ENCODE assay signal across 18 cellular contexts in genomic region chr11:132920391-132921095, GRCh38.
A peak's percentile ranks its signal among the peaks of the same experiment; 100 is the strongest.
DNase-seq lines count a peak whose midpoint lies in the region; ATAC-seq and TF ChIP-seq lines count a peak whose summit lies in the region.
"Had no signal": no experiment of that assay in that cellular context is flagged by ENCODE, and none has a peak within 500 bp of the region (broad histone marks: within the 10 kb centered on the region; RNA-seq: fewer than 3 reads in every experiment).

No MANE protein-coding gene starts in this region.

- H3K4me2 ChIP-seq in BLaER1: peak overlapping the region; percentile 25
- H3K4me2 ChIP-seq: A549 had no signal

- H3K27me3 Mint-ChIP-seq in nephron progenitor cell (ENCODE audit: low read depth, poor library complexity) (peaks cover 11% of the 10 kb centered on the region), T-helper 17 cell (peaks cover 22% of the 10 kb centered on the region)
- H3K27me3 Mint-ChIP-seq: CD4-positive, alpha-beta memory T cell had no signal

- no peak for ATAC-seq in T-helper 17 cell
- ATAC-seq: A549, HepG2 had no signal

- H3K4me3 ChIP-seq in BLaER1: no peak overlapping the region
- H3K4me3 ChIP-seq in WERI-Rb-1 (ENCODE audit: low read depth, low read length): no peak overlapping the region
- H3K4me3 ChIP-seq: A549, HAP-1 had no signal

- DNase-seq in WERI-Rb-1 (peak; percentile 61), islet precursor cell (peak; percentile 41), nephron progenitor cell (peak; percentile 5), T-helper 17 cell (no peak), mucosa of gallbladder (ENCODE audit: low spot score) (no peak)
- DNase-seq in activated effector memory CD4-positive, alpha-beta T cell treated with anti-CD3 and anti-CD28 coated beads, Interleukin-2, amount 50 U/mL, for 16 hours: no peak
- no peak for DNase-seq in activated CD8-positive, alpha-beta memory T cell treated with anti-CD3 and anti-CD28 coated beads, Interleukin-2, amount 50 U/mL, for 4 hours
- DNase-seq: AML-193; CD4-positive, alpha-beta memory T cell; DMS153; DMS79; GF-D8 had no signal

- H3K4me1 ChIP-seq in BLaER1: peaks cover 4% of the 10 kb centered on the region
- H3K4me1 ChIP-seq: A549, HAP-1 had no signal

- H3K9me3 ChIP-seq in BLaER1: no peaks in the 10 kb centered on the region
- H3K9me3 ChIP-seq in WERI-Rb-1 (ENCODE audit: severe bottlenecking): no peaks in the 10 kb centered on the region
- no peaks in the 10 kb centered on the region for H3K9me3 ChIP-seq in T-helper 17 cell (ENCODE audit: control insufficient read depth, low read length, poor library complexity, severe bottlenecking)
- H3K9me3 ChIP-seq: A549, HAP-1 had no signal

- TF ChIP-seq CTCF in WERI-Rb-1 (IDR thresholded peaks at IDR 0.05; ENCODE audit: low read depth, low read length) (no peak), nephron progenitor cell (IDR thresholded peaks at IDR 0.05) (no peak)

- H3K36me3 Mint-ChIP-seq in nephron progenitor cell (ENCODE audit: low read depth) (no peaks in the 10 kb centered on the region), T-helper 17 cell (ENCODE audit: low read depth) (no peaks in the 10 kb centered on the region)
- H3K36me3 Mint-ChIP-seq: CD14-positive monocyte; CD4-positive, alpha-beta memory T cell had no signal

- H3K4me3 Mint-ChIP-seq in nephron progenitor cell: no peak overlapping the region
- no peak overlapping the region for H3K4me3 Mint-ChIP-seq in T-helper 17 cell
- H3K4me3 Mint-ChIP-seq: CD14-positive monocyte; CD4-positive, alpha-beta memory T cell had no signal

- H3K4me1 Mint-ChIP-seq in nephron progenitor cell: peaks cover 26% of the 10 kb centered on the region
- no peaks in the 10 kb centered on the region for H3K4me1 Mint-ChIP-seq in T-helper 17 cell
- H3K4me1 Mint-ChIP-seq: CD14-positive monocyte; CD4-positive, alpha-beta memory T cell had no signal

- no peak overlapping the region for H3K27ac ChIP-seq in BLaER1
- no peak overlapping the region for H3K27ac ChIP-seq in WERI-Rb-1
- H3K27ac ChIP-seq: 22Rv1, A549 had no signal

- H3K27me3 ChIP-seq in BLaER1 (no peaks in the 10 kb centered on the region), WERI-Rb-1 (ENCODE audit: insufficient read depth, low read depth, severe bottlenecking) (no peaks in the 10 kb centered on the region)

- no peaks in the 10 kb centered on the region for H4K20me1 ChIP-seq in BLaER1

- peak overlapping the region; percentile 67 for H3K27ac Mint-ChIP-seq in nephron progenitor cell
- H3K27ac Mint-ChIP-seq in T-helper 17 cell: no peak overlapping the region
- H3K27ac Mint-ChIP-seq: CD14-positive monocyte; CD4-positive, alpha-beta memory T cell had no signal

- H3K36me3 ChIP-seq in BLaER1 (no peaks in the 10 kb centered on the region), WERI-Rb-1 (no peaks in the 10 kb centered on the region)
- H3K36me3 ChIP-seq: HAP-1 had no signal

- peaks cover 13% of the 10 kb centered on the region for H3K9me3 Mint-ChIP-seq in nephron progenitor cell
- H3K9me3 Mint-ChIP-seq: CD4-positive, alpha-beta memory T cell had no signal

- no peak overlapping the region for H3K9ac ChIP-seq in BLaER1

Comparison
In these comparisons a context has a peak if more than half of its experiments do, and no peak if none do; other contexts are left out.
1. DNase-seq: peak in WERI-Rb-1 (single experiment), islet precursor cell (single experiment) and nephron progenitor cell (single experiment); none in T-helper 17 cell (0 of 3), activated effector memory CD4-positive, alpha-beta T cell treated with anti-CD3 and anti-CD28 coated beads, Interleukin-2, amount 50 U/mL, for 16 hours (single experiment), activated CD8-positive, alpha-beta memory T cell treated with anti-CD3 and anti-CD28 coated beads, Interleukin-2, amount 50 U/mL, for 4 hours (single experiment) and mucosa of gallbladder (single experiment).